Comparison of ENCODE assay signal across 14 cellular contexts in genomic region chr16:54268766-54269165, GRCh38.
"Had no signal": no experiment of that assay in that cellular context is flagged by ENCODE, and none has a peak within 500 bp of the region (broad histone marks: within the 10 kb centered on the region; RNA-seq: fewer than 3 reads in every experiment).

No MANE protein-coding gene starts in this region.

- H3K27ac ChIP-seq: gastroesophageal sphincter, left lung, neutrophil, parathyroid adenoma had no signal

- H3K9ac ChIP-seq: parathyroid adenoma had no signal

- H3K9me3 ChIP-seq: left lung, mucosa of descending colon, neutrophil had no signal

- H3K4me1 ChIP-seq: gastroesophageal sphincter, parathyroid adenoma had no signal

- H3K27me3 ChIP-seq: left lung had no signal

- ATAC-seq: activated naive CD8-positive, alpha-beta T cell treated with anti-CD3 and anti-CD28 coated beads, Interleukin-2, amount 50 U/mL, for 24 hours; gastroesophageal sphincter; left lung; mucosa of descending colon; naive thymus-derived CD4-positive, alpha-beta T cell; stimulated activated effector memory CD8-positive, alpha-beta T cell treated with anti-CD3 and anti-CD28 coated beads, Interleukin-12 subunit alpha, Interleukin-12 subunit beta, amount 100 ng/mL, for 72 hours had no signal

- H3K4me3 ChIP-seq: gastroesophageal sphincter, left lung, mucosa of descending colon had no signal

- FAIRE-seq: islet of Langerhans had no signal

- DNase-seq: activated CD4-positive, alpha-beta T cell treated with anti-CD3 and anti-CD28 coated beads, Interleukin-2, amount 10 ng/mL, durations not matched to agents 24 days and 14 days; activated CD4-positive, CD25-positive, alpha-beta regulatory T cell; activated naive CD4-positive, alpha-beta T cell treated with Interleukin-2 at 50 U/mL for 16 hours; activated naive CD8-positive, alpha-beta T cell treated with anti-CD3 and anti-CD28 coated beads, Interleukin-2, amount 50 U/mL, for 24 hours; aorta; erythroblast; left lung; mucosa of descending colon; naive thymus-derived CD4-positive, alpha-beta T cell had no signal

- H3K36me3 ChIP-seq: gastroesophageal sphincter, left lung, neutrophil had no signal
